ENCODE assay signal across 8 cellular contexts in genomic region chr14:32075636-32076277, GRCh38. TPM values are rescaled to one million over a fixed set of nuclear protein-coding genes. Genes with fewer than 3 reads are reported as not detected.
DNase-seq lines count a peak whose midpoint lies in the region; ATAC-seq and TF ChIP-seq lines count a peak whose summit lies in the region.

No MANE protein-coding gene starts in this region.

- intact Hi-C loops in sciatic nerve (cut with DNase I) = no loop called here

- DNase-seq in D341Med (ENCODE audit: low spot score) (peak; percentile 67), NB4 (ENCODE audit: low read depth) (peak; percentile 20), astrocyte of the spinal cord (ENCODE audit: low read depth, low spot score) (no peak), sciatic nerve (ENCODE audit: low spot score) (peak; percentile 77), NCI-H1105 treated with DMSO at 0.1 percent for 48 hours (lab: John Stamatoyannopoulos, UW) (no peak), NCI-H1436 (lab: John Stamatoyannopoulos, UW) (no peak)

- TF ChIP-seq CTCF in NB4 (IDR thresholded peaks at IDR 0.05; ENCODE audit: low read depth, low read length) (no peak), astrocyte of the spinal cord (IDR thresholded peaks at IDR 0.05; ENCODE audit: low read depth, low read length) (no peak)

- H3K36me3 ChIP-seq in iPS-15b (ENCODE audit: control insufficient read depth, insufficient read depth, low read length) = no peaks in the 10 kb centered on the region

- H3K4me3 ChIP-seq in NB4 (ENCODE audit: low read depth, low read length) = peak overlapping the region; percentile 65
- peak overlapping the region; percentile 66 for H3K4me3 ChIP-seq in astrocyte of the spinal cord (ENCODE audit: low read depth, low read length)
- peak overlapping the region; percentile 81 for H3K4me3 ChIP-seq in iPS-15b (ENCODE audit: low read depth, low read length)

- no peak for TF ChIP-seq POLR2A in NB4 (IDR thresholded peaks at IDR 0.05; ENCODE audit: extremely low read depth, insufficient read length)

- H3K9me3 ChIP-seq in iPS-15b (ENCODE audit: control insufficient read depth, insufficient read depth, low read length) = no peaks in the 10 kb centered on the region

- ATAC-seq in GM21526 (IDR thresholded peaks at IDR 0.05; ENCODE audit: low FRiP score, unreplicated experiment) = peak; percentile 33
- ATAC-seq in sciatic nerve = peak; percentile 53

- H3K27me3 ChIP-seq in iPS-15b (ENCODE audit: control insufficient read depth, insufficient read depth, low read length) = no peaks in the 10 kb centered on the region

- peaks cover 12% of the 10 kb centered on the region for H3K4me1 ChIP-seq in iPS-15b (ENCODE audit: control insufficient read depth, insufficient read depth, low read length)

- in situ Hi-C loops in astrocyte of the spinal cord (cut with HindIII; ENCODE audit: low sequenced_read_pairs) = no loop called here

- peak overlapping the region; percentile 71 for H3K9ac ChIP-seq in iPS-15b (ENCODE audit: low read depth, low read length)

RNA-seq across cellular contexts. Expression of gene ARHGAP5, which starts 1.3 kb away (rescaled TPM):
- total RNA-seq in sciatic nerve = 193 TPM

Comparison
In these comparisons a context has a peak if more than half of its experiments do, and no peak if none do; other contexts are left out.
1. DNase-seq: peak in D341Med (single experiment), NB4 (single experiment) and sciatic nerve (single experiment); none in astrocyte of the spinal cord (single experiment), NCI-H1105 treated with DMSO at 0.1 percent for 48 hours (single experiment) and NCI-H1436 (single experiment).
2. Peak in every context shown above with its lines, with median percentiles within 50 percentile points of each other: H3K4me3 ChIP-seq.